ENCODE assay signal across 8 cellular contexts in the genomic region with DNA sequence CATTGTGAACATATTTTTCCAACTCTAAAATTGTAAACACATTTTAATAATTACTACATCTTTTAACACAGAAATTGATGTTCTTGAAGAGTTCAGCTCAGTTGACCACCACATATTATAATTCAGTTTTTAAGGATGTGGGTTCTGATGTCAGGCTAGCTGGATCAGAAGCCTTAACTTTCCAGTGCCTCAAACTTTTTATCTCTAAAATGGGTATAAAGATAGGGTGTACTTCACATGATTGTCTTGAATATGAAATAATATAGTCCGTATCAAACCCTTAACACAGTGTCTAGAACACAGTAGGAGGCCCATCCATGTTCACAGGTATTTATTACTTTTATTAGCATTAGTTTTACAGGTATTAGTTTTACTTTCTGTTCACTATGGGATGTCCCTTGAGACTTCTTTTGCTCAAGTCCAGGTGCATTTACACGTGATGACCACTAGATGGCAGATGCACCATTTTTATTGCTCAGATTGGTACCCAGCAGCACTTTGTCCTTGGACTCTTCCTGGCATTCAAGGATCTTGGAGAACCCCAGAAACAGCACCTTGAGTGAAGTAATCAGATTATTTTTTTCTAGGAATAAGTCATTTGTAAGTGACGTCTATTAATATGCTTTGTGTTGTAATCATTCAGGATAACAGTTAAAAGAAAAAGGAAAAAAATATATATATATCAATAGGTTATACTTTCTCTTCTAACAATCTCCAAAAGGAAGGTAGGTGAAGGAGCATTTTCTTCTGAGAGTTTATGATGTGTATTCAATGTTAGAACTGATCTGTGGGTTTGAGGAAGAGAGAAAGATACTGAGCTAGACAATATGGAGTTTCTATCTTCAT.
DNase-seq lines count a peak whose midpoint lies in the region; ATAC-seq, FAIRE-seq and TF ChIP-seq lines count a peak whose summit lies in the region.

No MANE protein-coding gene starts in this region.

- CTCF ChIA-PET in activated naive CD4-positive, alpha-beta T cell treated with anti-CD3 and anti-CD28 coated beads for 36 hours (lab: Charles Lee) = interaction anchor here (0.5 to 1.7 kb wide), 6 partner anchors 12 to 473 kb away, joined by 3 to 5 read pairs (median 4); no protein-coding TSS in a partner anchor
- CTCF ChIA-PET in Panc1 (lab: Charles Lee) = no interaction called here

- no peak overlapping the region for H3K27ac ChIP-seq in Panc1 (ENCODE audit: low read length)

- no peaks in the 10 kb centered on the region for H3K9me3 ChIP-seq in Panc1 (ENCODE audit: control insufficient read depth, insufficient read depth, low read depth, low read length)

- no peaks in the 10 kb centered on the region for H3K27me3 ChIP-seq in Panc1 (ENCODE audit: control insufficient read depth, insufficient read depth, low read length)

- POLR2A ChIA-PET in Panc1 (lab: Charles Lee) = no interaction called here

- no peaks in the 10 kb centered on the region for H3K4me1 Mint-ChIP-seq in activated naive CD4-positive, alpha-beta T cell treated with anti-CD3 and anti-CD28 coated beads for 36 hours (ENCODE audit: low read depth)
- H3K4me1 Mint-ChIP-seq in mesothelial cell of epicardium = no peaks in the 10 kb centered on the region

- ATAC-seq in GM21786 (IDR thresholded peaks at IDR 0.05; ENCODE audit: unreplicated experiment) = peak; percentile 86
- no peak for ATAC-seq in Panc1

- no peak overlapping the region for H3K4me3 ChIP-seq in Panc1 (ENCODE audit: low read depth in 2 of 2, low read length in 2 of 2)

- H3K36me3 ChIP-seq in Panc1 (ENCODE audit: control insufficient read depth, insufficient read depth, low read length) = no peaks in the 10 kb centered on the region

- in situ Hi-C loops in Panc1 (cut with HindIII; ENCODE audit: low pct_unique_long_range_greater_than_20kb, low sequenced_read_pairs) = no loop called here

- H3K27ac Mint-ChIP-seq in activated naive CD4-positive, alpha-beta T cell treated with anti-CD3 and anti-CD28 coated beads for 36 hours = no peak overlapping the region
- no peak overlapping the region for H3K27ac Mint-ChIP-seq in mesothelial cell of epicardium

- H3K4me1 ChIP-seq in Panc1 (ENCODE audit: control insufficient read depth, insufficient read depth, low read length) = no peaks in the 10 kb centered on the region

- H3K4me3 Mint-ChIP-seq in activated naive CD4-positive, alpha-beta T cell treated with anti-CD3 and anti-CD28 coated beads for 36 hours = no peak overlapping the region
- H3K4me3 Mint-ChIP-seq in mesothelial cell of epicardium = no peak overlapping the region

- H3K9me3 Mint-ChIP-seq in activated naive CD4-positive, alpha-beta T cell treated with anti-CD3 and anti-CD28 coated beads for 36 hours = no peaks in the 10 kb centered on the region
- peaks cover 5% of the 10 kb centered on the region for H3K9me3 Mint-ChIP-seq in mesothelial cell of epicardium

- BruUV-seq in Panc1 (replicated peaks; lab: Mats Ljungman, UMichigan) = no TSS peak

- H3K27me3 Mint-ChIP-seq in activated naive CD4-positive, alpha-beta T cell treated with anti-CD3 and anti-CD28 coated beads for 36 hours (ENCODE audit: low read depth) = peaks cover 5% of the 10 kb centered on the region
- peaks cover 5% of the 10 kb centered on the region for H3K27me3 Mint-ChIP-seq in mesothelial cell of epicardium (ENCODE audit: low read depth)

- DNase-seq in activated naive CD4-positive, alpha-beta T cell treated with anti-CD3 and anti-CD28 coated beads for 36 hours = peak; percentile 13
- DNase-seq in activated naive CD4-positive, alpha-beta T cell (lab: John Stamatoyannopoulos, UW) = no peak
- peak; percentile 32 for DNase-seq in HuH-7 (ENCODE audit: low spot score)
- peak; percentile 24 for DNase-seq in Panc1 (ENCODE audit: low read depth, low spot score)
- DNase-seq in mesothelial cell of epicardium (ENCODE audit: low spot score in 2 of 2, unreplicated experiment in 2 of 2) = no peak
- no peak for DNase-seq in islet precursor cell

- no peaks in the 10 kb centered on the region for H3K36me3 Mint-ChIP-seq in activated naive CD4-positive, alpha-beta T cell treated with anti-CD3 and anti-CD28 coated beads for 36 hours (ENCODE audit: low read depth)
- H3K36me3 Mint-ChIP-seq in mesothelial cell of epicardium = no peaks in the 10 kb centered on the region

- peak; percentile 79 for TF ChIP-seq CTCF in Panc1 (IDR thresholded peaks at IDR 0.05)
- TF ChIP-seq CTCF in mesothelial cell of epicardium (IDR thresholded peaks at IDR 0.05; ENCODE audit: unreplicated experiment) = peak; percentile 98

- intact Hi-C loops in activated naive CD4-positive, alpha-beta T cell treated with anti-CD3 and anti-CD28 coated beads for 36 hours (cut with micrococcal nuclease) = loop anchor here (1.0 to 10.0 kb wide), 5 partner anchors 500 to 1927 kb away; no protein-coding TSS in a partner anchor
- intact Hi-C loops in Panc1 (cut with micrococcal nuclease; ENCODE audit: unreplicated experiment) = no loop called here

- peak; percentile 63 for FAIRE-seq in endometrium (lab: Jason Lieb, UNC)

Comparison
In these comparisons a context has a peak if more than half of its experiments do, and no peak if none do; other contexts are left out.
1. DNase-seq: peak in activated naive CD4-positive, alpha-beta T cell treated with anti-CD3 and anti-CD28 coated beads for 36 hours (single experiment), HuH-7 (single experiment) and Panc1 (single experiment); none in activated naive CD4-positive, alpha-beta T cell (0 of 4), mesothelial cell of epicardium (0 of 2) and islet precursor cell (single experiment).